ENCODE assay signal across 14 cellular contexts in the genomic region with DNA sequence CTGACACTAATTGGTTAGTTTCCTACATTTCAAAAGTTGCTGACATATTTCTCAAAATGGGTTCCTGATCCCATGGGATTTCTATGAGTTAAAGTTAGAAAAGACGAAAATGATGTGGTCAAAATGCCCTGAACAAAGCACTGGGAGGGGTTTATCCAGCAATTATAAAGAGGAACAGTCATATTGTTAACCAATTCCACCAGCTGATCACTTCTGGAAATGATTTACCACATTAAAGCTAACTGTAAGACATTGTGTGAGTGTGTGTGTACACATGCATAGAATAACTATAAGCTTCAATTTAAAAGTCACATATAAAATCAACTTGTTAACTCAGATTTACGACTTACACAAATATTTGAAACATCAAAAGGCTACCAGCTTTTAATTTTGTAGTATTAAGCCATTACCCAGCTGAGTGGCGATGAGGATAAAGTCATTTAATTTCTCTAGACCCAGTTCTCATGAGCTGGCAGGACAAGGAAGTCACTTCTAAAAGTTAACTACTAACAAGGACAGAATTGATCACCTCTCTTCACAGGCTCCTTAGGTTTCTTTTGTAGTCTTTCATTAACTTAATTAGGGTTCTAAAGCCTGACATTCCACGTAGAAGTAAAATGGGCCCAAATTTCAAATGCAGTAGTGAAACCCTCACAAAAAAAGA. TPM values are rescaled to one million over a fixed set of nuclear protein-coding genes. Genes with fewer than 3 reads are reported as not detected.
DNase-seq lines count a peak whose midpoint lies in the region; ATAC-seq and TF ChIP-seq lines count a peak whose summit lies in the region.
"Had no signal": no experiment of that assay in that cellular context is flagged by ENCODE, and none has a peak within 500 bp of the region (broad histone marks: within the 10 kb centered on the region; RNA-seq: fewer than 3 reads in every experiment).

No MANE protein-coding gene starts in this region.

- intact Hi-C loops in activated CD4-positive, alpha-beta memory T cell treated with anti-CD3 and anti-CD28 coated beads for 36 hours (cut with micrococcal nuclease) = no loop called here

- no peak for DNase-seq in activated CD4-positive, alpha-beta memory T cell treated with anti-CD3 and anti-CD28 coated beads, Interleukin-2, amount 10 ng/mL, durations not matched to agents 7 days and 5 days
- DNase-seq in activated CD4-positive, alpha-beta memory T cell treated with anti-CD3 and anti-CD28 coated beads for 36 hours = no peak
- DNase-seq in NCI-H69 (lab: John Stamatoyannopoulos, UW) (peak; percentile 92), fibroblast of the conjunctiva (ENCODE audit: low read depth) (peak; percentile 21), type B pancreatic cell (ENCODE audit: extremely low spot score, unreplicated experiment) (no peak), activated gamma-delta T cell (lab: John Stamatoyannopoulos, UW) (no peak), NCI-H1105 (lab: John Stamatoyannopoulos, UW) (no peak)
- DNase-seq: anterior cingulate cortex; effector memory CD8-positive, alpha-beta T cell; naive B cell; NCI-H1436; spleen; stimulated activated CD8-positive, alpha-beta memory T cell treated with anti-CD3 and anti-CD28 coated beads, Interleukin-4, amount 100 ng/mL, for 48 hours had no signal

- CTCF ChIA-PET in activated CD4-positive, alpha-beta memory T cell treated with anti-CD3 and anti-CD28 coated beads, Interleukin-2, amount 10 ng/mL, durations not matched to agents 7 days and 5 days (lab: Charles Lee) = interaction anchor here (1.3 kb wide), 1 partner anchor 38 kb away, joined by 5 read pairs; no protein-coding TSS in a partner anchor
- CTCF ChIA-PET in activated CD4-positive, alpha-beta memory T cell treated with anti-CD3 and anti-CD28 coated beads for 36 hours (lab: Charles Lee) = interaction anchor here (1.6 kb wide), 1 partner anchor 180 kb away, joined by 5 read pairs; no protein-coding TSS in a partner anchor

- POLR2A ChIA-PET in activated CD4-positive, alpha-beta memory T cell treated with anti-CD3 and anti-CD28 coated beads, Interleukin-2, amount 10 ng/mL, durations not matched to agents 7 days and 5 days (lab: Charles Lee) = interaction anchor here (1.4 kb wide), 1 partner anchor 42 kb away, joined by 3 read pairs; no protein-coding TSS in a partner anchor
- POLR2A ChIA-PET in activated CD4-positive, alpha-beta memory T cell treated with anti-CD3 and anti-CD28 coated beads for 36 hours (lab: Charles Lee) = interaction anchor here (0.9 kb wide), 1 partner anchor 38 kb away, joined by 3 read pairs; no protein-coding TSS in a partner anchor

- no peaks in the 10 kb centered on the region for H3K9me3 Mint-ChIP-seq in activated CD4-positive, alpha-beta memory T cell treated with anti-CD3 and anti-CD28 coated beads, Interleukin-2, amount 10 ng/mL, durations not matched to agents 7 days and 5 days
- H3K9me3 Mint-ChIP-seq in activated CD4-positive, alpha-beta memory T cell treated with anti-CD3 and anti-CD28 coated beads for 36 hours = no peaks in the 10 kb centered on the region
- H3K9me3 Mint-ChIP-seq in type B pancreatic cell = peaks cover 3% of the 10 kb centered on the region
- H3K9me3 Mint-ChIP-seq in stimulated activated memory B cell treated with anti-CD40 and anti-IgM and Interleukin-4, amounts not matched to agents 10 μg/mL and 1 μg/mL and 100 μg/mL, for 72 hours = no peaks in the 10 kb centered on the region
- H3K9me3 Mint-ChIP-seq: effector memory CD8-positive, alpha-beta T cell; naive B cell had no signal

- no peak for TF ChIP-seq CTCF in type B pancreatic cell (conservative IDR thresholded peaks at IDR 0.05)

- peaks cover 15% of the 10 kb centered on the region for H3K36me3 Mint-ChIP-seq in activated CD4-positive, alpha-beta memory T cell treated with anti-CD3 and anti-CD28 coated beads, Interleukin-2, amount 10 ng/mL, durations not matched to agents 7 days and 5 days (ENCODE audit: low read depth)
- H3K36me3 Mint-ChIP-seq in activated CD4-positive, alpha-beta memory T cell treated with anti-CD3 and anti-CD28 coated beads for 36 hours = peaks cover 13% of the 10 kb centered on the region
- peaks cover 9% of the 10 kb centered on the region for H3K36me3 Mint-ChIP-seq in type B pancreatic cell
- H3K36me3 Mint-ChIP-seq in stimulated activated memory B cell treated with anti-CD40 and anti-IgM and Interleukin-4, amounts not matched to agents 10 μg/mL and 1 μg/mL and 100 μg/mL, for 72 hours = peaks cover 6% of the 10 kb centered on the region

- H3K4me3 Mint-ChIP-seq in activated CD4-positive, alpha-beta memory T cell treated with anti-CD3 and anti-CD28 coated beads, Interleukin-2, amount 10 ng/mL, durations not matched to agents 7 days and 5 days = no peak overlapping the region
- H3K4me3 Mint-ChIP-seq in activated CD4-positive, alpha-beta memory T cell treated with anti-CD3 and anti-CD28 coated beads for 36 hours = no peak overlapping the region
- H3K4me3 Mint-ChIP-seq in type B pancreatic cell = no peak overlapping the region
- no peak overlapping the region for H3K4me3 Mint-ChIP-seq in stimulated activated memory B cell treated with anti-CD40 and anti-IgM and Interleukin-4, amounts not matched to agents 10 μg/mL and 1 μg/mL and 100 μg/mL, for 72 hours
- H3K4me3 Mint-ChIP-seq: naive B cell had no signal

- peaks cover 54% of the 10 kb centered on the region for H3K4me1 Mint-ChIP-seq in activated CD4-positive, alpha-beta memory T cell treated with anti-CD3 and anti-CD28 coated beads, Interleukin-2, amount 10 ng/mL, durations not matched to agents 7 days and 5 days
- peaks cover 47% of the 10 kb centered on the region for H3K4me1 Mint-ChIP-seq in activated CD4-positive, alpha-beta memory T cell treated with anti-CD3 and anti-CD28 coated beads for 36 hours (ENCODE audit: low read depth)
- H3K4me1 Mint-ChIP-seq in type B pancreatic cell (ENCODE audit: unreplicated experiment) = peaks cover 35% of the 10 kb centered on the region
- peaks cover 16% of the 10 kb centered on the region for H3K4me1 Mint-ChIP-seq in stimulated activated memory B cell treated with anti-CD40 and anti-IgM and Interleukin-4, amounts not matched to agents 10 μg/mL and 1 μg/mL and 100 μg/mL, for 72 hours

- H3K27ac Mint-ChIP-seq in activated CD4-positive, alpha-beta memory T cell treated with anti-CD3 and anti-CD28 coated beads, Interleukin-2, amount 10 ng/mL, durations not matched to agents 7 days and 5 days = peak overlapping the region; percentile 26
- no peak overlapping the region for H3K27ac Mint-ChIP-seq in activated CD4-positive, alpha-beta memory T cell treated with anti-CD3 and anti-CD28 coated beads for 36 hours
- H3K27ac Mint-ChIP-seq in type B pancreatic cell = peak overlapping the region; percentile 34
- H3K27ac Mint-ChIP-seq in stimulated activated memory B cell treated with anti-CD40 and anti-IgM and Interleukin-4, amounts not matched to agents 10 μg/mL and 1 μg/mL and 100 μg/mL, for 72 hours = no peak overlapping the region
- H3K27ac Mint-ChIP-seq: effector memory CD8-positive, alpha-beta T cell had no signal

- no peaks in the 10 kb centered on the region for H3K27me3 Mint-ChIP-seq in activated CD4-positive, alpha-beta memory T cell treated with anti-CD3 and anti-CD28 coated beads, Interleukin-2, amount 10 ng/mL, durations not matched to agents 7 days and 5 days
- H3K27me3 Mint-ChIP-seq in activated CD4-positive, alpha-beta memory T cell treated with anti-CD3 and anti-CD28 coated beads for 36 hours = no peaks in the 10 kb centered on the region
- H3K27me3 Mint-ChIP-seq in type B pancreatic cell = no peaks in the 10 kb centered on the region
- no peaks in the 10 kb centered on the region for H3K27me3 Mint-ChIP-seq in stimulated activated memory B cell treated with anti-CD40 and anti-IgM and Interleukin-4, amounts not matched to agents 10 μg/mL and 1 μg/mL and 100 μg/mL, for 72 hours
- H3K27me3 Mint-ChIP-seq: effector memory CD8-positive, alpha-beta T cell; naive B cell had no signal

- ATAC-seq in stimulated activated memory B cell treated with anti-CD40 and anti-IgM and Interleukin-4, amounts not matched to agents 10 μg/mL and 1 μg/mL and 100 μg/mL, for 72 hours = no peak
- ATAC-seq: effector memory CD8-positive, alpha-beta T cell had no signal

RNA-seq across cellular contexts. Expression of gene MAN1A1, which starts 40.4 kb away (rescaled TPM):
- 10 to 100 TPM; 21.6 to 22.0 TPM for total RNA-seq in activated CD4-positive, alpha-beta memory T cell treated with anti-CD3 and anti-CD28 coated beads, Interleukin-2, amount 10 ng/mL, durations not matched to agents 7 days and 5 days
- total RNA-seq in activated CD4-positive, alpha-beta memory T cell treated with anti-CD3 and anti-CD28 coated beads for 36 hours = 10 to 100 TPM; 21.8 to 23.9 TPM
- 52.2 and 74.2 TPM in 2 replicates for total RNA-seq in type B pancreatic cell (ENCODE audit: low replicate concordance)

Comparison
In these comparisons a context has a peak if more than half of its experiments do, and no peak if none do; other contexts are left out.
1. H3K27ac Mint-ChIP-seq: peak in activated CD4-positive, alpha-beta memory T cell treated with anti-CD3 and anti-CD28 coated beads, Interleukin-2, amount 10 ng/mL, durations not matched to agents 7 days and 5 days (single experiment) and type B pancreatic cell (single experiment); none in activated CD4-positive, alpha-beta memory T cell treated with anti-CD3 and anti-CD28 coated beads for 36 hours (single experiment) and stimulated activated memory B cell treated with anti-CD40 and anti-IgM and Interleukin-4, amounts not matched to agents 10 μg/mL and 1 μg/mL and 100 μg/mL, for 72 hours (single experiment).
2. DNase-seq: peak in NCI-H69 (single experiment) and fibroblast of the conjunctiva (single experiment); none in activated CD4-positive, alpha-beta memory T cell treated with anti-CD3 and anti-CD28 coated beads, Interleukin-2, amount 10 ng/mL, durations not matched to agents 7 days and 5 days (single experiment), activated CD4-positive, alpha-beta memory T cell treated with anti-CD3 and anti-CD28 coated beads for 36 hours (single experiment), type B pancreatic cell (single experiment), activated gamma-delta T cell (single experiment) and NCI-H1105 (single experiment).